In genomic region chr22:26672060-26672471, GRCh38 we compare ENCODE assay signal across 8 cellular contexts. TPM values are rescaled to one million over a fixed set of nuclear protein-coding genes. Genes with fewer than 3 reads are reported as not detected.
DNase-seq lines count a peak whose midpoint lies in the region; ATAC-seq and TF ChIP-seq lines count a peak whose summit lies in the region.

No MANE protein-coding gene starts in this region.

- CTCF ChIA-PET in CD8-positive, alpha-beta memory T cell (lab: Charles Lee): interaction anchor here (1.3 kb wide), 1 partner anchor 9 kb away, joined by 3 read pairs; no protein-coding TSS in a partner anchor

- H3K4ac ChIP-seq in H9 (ENCODE audit: low read depth, low read length): no peak overlapping the region

- H4K91ac ChIP-seq in H9 (ENCODE audit: insufficient read length, low read depth, low read length): no peak overlapping the region

- no peak overlapping the region for H3K56ac ChIP-seq in H9 (ENCODE audit: insufficient read length, low read depth, low read length)

- DNase-seq in CD8-positive, alpha-beta memory T cell: peak in 2 of 5 donors; percentile 36 to 58
- DNase-seq in H9: no peak
- DNase-seq in esophagus muscularis mucosa (ENCODE audit: extremely low spot score): no peak
- no peak for DNase-seq in retinal pigment epithelial cell (ENCODE audit: low read depth)
- DNase-seq in medulla oblongata (ENCODE audit: extremely low spot score): no peak
- no peak for DNase-seq in DMS79 treated with DMSO at 0.1 percent for 48 hours (lab: John Stamatoyannopoulos, UW)

- no peak for TF ChIP-seq EP300 in esophagus muscularis mucosa (IDR thresholded peaks at IDR 0.05)

- H3K27me3 ChIP-seq in CD8-positive, alpha-beta memory T cell (ENCODE audit: insufficient read depth, low read length, poor library complexity, severe bottlenecking): no peaks in the 10 kb centered on the region
- H3K27me3 ChIP-seq in H9 (ENCODE audit: insufficient read depth, low read length) (no peaks in the 10 kb centered on the region), SU-DHL-6 (ENCODE audit: low read length) (no peaks in the 10 kb centered on the region), esophagus muscularis mucosa (peaks cover 0 to 17% (median 0%) of the 10 kb centered on the region in 4 donors)

- H2BK120ac ChIP-seq in H9 (ENCODE audit: low read depth, low read length, poor library complexity, severe bottlenecking): no peak overlapping the region

- peak overlapping the region; percentile 53 for H3K4me3 ChIP-seq in CD8-positive, alpha-beta memory T cell (ENCODE audit: low read length)
- H3K4me3 ChIP-seq in SU-DHL-6 (ENCODE audit: insufficient read depth, low read length, poor library complexity, severe bottlenecking): peak overlapping the region; percentile 23
- H3K4me3 ChIP-seq in esophagus muscularis mucosa: peak overlapping the region; percentile 63 to 74 (median 72)
- H3K4me3 ChIP-seq in retinal pigment epithelial cell (ENCODE audit: low read length): peak overlapping the region; percentile 82

- H3K18ac ChIP-seq in H9 (ENCODE audit: insufficient read length, low read depth, low read length): no peak overlapping the region

- H2BK5ac ChIP-seq in H9 (ENCODE audit: insufficient read length, low read length): no peak overlapping the region

- H2BK20ac ChIP-seq in H9 (ENCODE audit: low read depth, low read length, poor library complexity, severe bottlenecking): no peak overlapping the region

- WGBS in H9 (ENCODE audit: extremely low coverage, insufficient read length, low lambda C conversion rate): no CpG with 5 or more reads among the region's 8 CpGs
- 91% methylated on average over 8 of the region's 8 CpGs for WGBS in esophagus muscularis mucosa

- no peak overlapping the region for H3K9ac ChIP-seq in H9 (ENCODE audit: extremely low read depth, insufficient read length, low read length)
- peak overlapping the region; percentile 83 for H3K9ac ChIP-seq in SU-DHL-6 (ENCODE audit: low read length)

- peak overlapping the region; percentile 93 to 100 (median 98) for H3K27ac Mint-ChIP-seq in CD8-positive, alpha-beta memory T cell
- peak overlapping the region; percentile 95 to 98 (median 95); a peak in 6 of 7 replicates for H3K27ac Mint-ChIP-seq in H9

- intact Hi-C loops in esophagus muscularis mucosa (cut with DNase I): no loop called here

- no peak overlapping the region for H2BK15ac ChIP-seq in H9 (ENCODE audit: low read depth, low read length)

- H3K23ac ChIP-seq in H9 (ENCODE audit: insufficient read length, low read depth, low read length): no peak overlapping the region

- no peaks in the 10 kb centered on the region for H3K9me2 ChIP-seq in SU-DHL-6 (replicated peaks; ENCODE audit: insufficient read depth, low read length)

- H3T11ph ChIP-seq in H9 (ENCODE audit: low read length): no peak overlapping the region

- H3K4me2 ChIP-seq in H9 (ENCODE audit: insufficient read depth, insufficient read length, low read length) (peak overlapping the region; percentile 64), SU-DHL-6 (ENCODE audit: low read depth, low read length, poor library complexity, severe bottlenecking) (peak overlapping the region; percentile 96)

- TF ChIP-seq CTCF in H9 (conservative IDR thresholded peaks at IDR 0.05): no peak
- no peak for TF ChIP-seq CTCF in SU-DHL-6 (IDR thresholded peaks at IDR 0.05; ENCODE audit: insufficient read depth, low read length, poor library complexity, severe bottlenecking)
- no peak for TF ChIP-seq CTCF in esophagus muscularis mucosa (IDR thresholded peaks at IDR 0.05)
- no peak for TF ChIP-seq CTCF in retinal pigment epithelial cell (conservative IDR thresholded peaks at IDR 0.05; ENCODE audit: low read depth, low read length)

- peak overlapping the region; percentile 95 to 98 (median 98) for H3K4me3 Mint-ChIP-seq in CD8-positive, alpha-beta memory T cell
- peak overlapping the region; percentile 82 to 87 for H3K4me3 Mint-ChIP-seq in H9

- H4K20me1 ChIP-seq in H9 (ENCODE audit: control insufficient read depth, insufficient read depth, insufficient read length): no peaks in the 10 kb centered on the region
- no peaks in the 10 kb centered on the region for H4K20me1 ChIP-seq in SU-DHL-6 (ENCODE audit: low read depth, low read length)

- no peak overlapping the region for H4K8ac ChIP-seq in H9 (replicated peaks; ENCODE audit: insufficient read length, low read depth, low read length)

- TF ChIP-seq POLR2A in esophagus muscularis mucosa (IDR thresholded peaks at IDR 0.05; ENCODE audit: low read depth): no peak

- H3K36me3 ChIP-seq in CD8-positive, alpha-beta memory T cell (ENCODE audit: insufficient read depth, low read length): no peaks in the 10 kb centered on the region
- H3K36me3 ChIP-seq in SU-DHL-6 (ENCODE audit: low read length) (no peaks in the 10 kb centered on the region), esophagus muscularis mucosa (no peaks in the 10 kb centered on the region)

- H3K27me3 Mint-ChIP-seq in CD8-positive, alpha-beta memory T cell: no peaks in the 10 kb centered on the region
- no peaks in the 10 kb centered on the region for H3K27me3 Mint-ChIP-seq in H9 (ENCODE audit: low read depth)

- H3K27ac ChIP-seq in CD8-positive, alpha-beta memory T cell (ENCODE audit: low read depth, low read length): peak overlapping the region; percentile 91
- H3K27ac ChIP-seq in H9 (ENCODE audit: insufficient read length, low read depth, low read length) (peak overlapping the region; percentile 47), SU-DHL-6 (ENCODE audit: low read depth, low read length) (peak overlapping the region; percentile 93), esophagus muscularis mucosa (replicated peaks in 1 of 4) (peak overlapping the region; percentile 88 to 98 (median 91))

- H2AK5ac ChIP-seq in H9 (ENCODE audit: insufficient read length, low read length): no peak overlapping the region

- H3K23me2 ChIP-seq in H9 (ENCODE audit: insufficient read length, low read depth, low read length, poor library complexity, severe bottlenecking): peaks cover 8% of the 10 kb centered on the region

- H3K9me3 ChIP-seq in CD8-positive, alpha-beta memory T cell (ENCODE audit: low read length): no peaks in the 10 kb centered on the region
- no peaks in the 10 kb centered on the region for H3K9me3 ChIP-seq in H9 (ENCODE audit: control insufficient read depth, low read depth, low read length)
- H3K9me3 ChIP-seq in SU-DHL-6 (ENCODE audit: insufficient read depth, low read length): no peaks in the 10 kb centered on the region
- no peaks in the 10 kb centered on the region for H3K9me3 ChIP-seq in esophagus muscularis mucosa

- H3F3A ChIP-seq in SU-DHL-6 (ENCODE audit: insufficient read depth): peaks cover 37% of the 10 kb centered on the region

- no peaks in the 10 kb centered on the region for H3K79me1 ChIP-seq in H9 (ENCODE audit: insufficient read depth, low read depth, low read length, poor library complexity, severe bottlenecking)

- H2BK12ac ChIP-seq in H9 (ENCODE audit: insufficient read length, low read depth, low read length): no peak overlapping the region

- peaks cover 76 to 92% (median 79%) of the 10 kb centered on the region in 3 donors for H3K4me1 Mint-ChIP-seq in CD8-positive, alpha-beta memory T cell
- H3K4me1 Mint-ChIP-seq in H9: peaks cover 50 to 74% of the 10 kb centered on the region in 2 experiments

- no peak overlapping the region; the same call in 1 of the 2 replicates for H3K14ac ChIP-seq in H9 (ENCODE audit: insufficient read depth, low read length)

- H3K4me1 ChIP-seq in CD8-positive, alpha-beta memory T cell (ENCODE audit: insufficient read depth, low read length): peaks cover 75% of the 10 kb centered on the region
- peaks cover 7% of the 10 kb centered on the region; the same call in 1 of the 2 replicates for H3K4me1 ChIP-seq in H9 (ENCODE audit: insufficient read depth, low read length)
- peaks cover 20 to 38% (median 28%) of the 10 kb centered on the region in 4 donors for H3K4me1 ChIP-seq in esophagus muscularis mucosa

- H2AFZ ChIP-seq in H9 (ENCODE audit: low read length) (no peak overlapping the region), SU-DHL-6 (ENCODE audit: low read depth, low read length, severe bottlenecking) (peak overlapping the region; percentile 25)

- POLR2A ChIA-PET in CD8-positive, alpha-beta memory T cell (lab: Charles Lee): interaction anchor here (0.7 to 5.0 kb wide), 8 partner anchors 13 to 308 kb away, joined by 3 to 34 read pairs (median 6); partner anchors contain the start of genes HPS4, MIAT, SRRD and TFIP11

- no peak overlapping the region for H4K5ac ChIP-seq in H9 (ENCODE audit: insufficient read length, low read depth, low read length)

- H3K36me3 Mint-ChIP-seq in CD8-positive, alpha-beta memory T cell: peaks cover 0 to 40% (median 12%) of the 10 kb centered on the region in 3 donors
- peaks cover 26 to 43% (median 38%) of the 10 kb centered on the region in 3 experiments; a peak in 6 of 7 replicates for H3K36me3 Mint-ChIP-seq in H9 (ENCODE audit: insufficient read depth in 1 of 3, low read depth in 3 of 3)

- no peaks in the 10 kb centered on the region for H3K9me3 Mint-ChIP-seq in CD8-positive, alpha-beta memory T cell
- H3K9me3 Mint-ChIP-seq in H9: no peaks in the 10 kb centered on the region

- ATAC-seq in HG03571 (IDR thresholded peaks at IDR 0.05; ENCODE audit: unreplicated experiment): no peak

- H3K79me2 ChIP-seq in H9 (ENCODE audit: insufficient read depth, low read length) (no peaks in the 10 kb centered on the region), SU-DHL-6 (ENCODE audit: insufficient read depth, low read length) (peaks cover 36% of the 10 kb centered on the region)

RNA-seq across cellular contexts. Expression of gene MIAT, which starts 14.7 kb away (rescaled TPM):
- total RNA-seq in CD8-positive, alpha-beta memory T cell: 10 to 100 TPM; 52.2 to 57.5 TPM
- polyA plus RNA-seq in CD8-positive, alpha-beta memory T cell: 3.9 TPM
- total RNA-seq in H9 (2021): 77.0 and 85.6 TPM in 2 replicates
- total RNA-seq in esophagus muscularis mucosa: 1 to 10 TPM in 1 of 4 donors, under 1 TPM in 3; 0.19 to 1.2 (median 0.38) TPM

RNA-seq across cellular contexts. Expression of gene CRYBA4, which starts 50.3 kb away (rescaled TPM):
- total RNA-seq in CD8-positive, alpha-beta memory T cell: not detected
- polyA plus RNA-seq in CD8-positive, alpha-beta memory T cell: not detected
- total RNA-seq in H9 (2021) (0.37 and 0.52 TPM in 2 replicates), esophagus muscularis mucosa (not detected)

RNA-seq across cellular contexts. Expression of gene CRYBB1, which starts 54.2 kb away (rescaled TPM):
- not detected for total RNA-seq in CD8-positive, alpha-beta memory T cell
- not detected for polyA plus RNA-seq in CD8-positive, alpha-beta memory T cell
- total RNA-seq in H9 (2021) (4.3 and 5.4 TPM in 2 replicates), esophagus muscularis mucosa (under 1 TPM in 3 of 4 donors, not detected in 1; 0.33 to 0.86 (median 0.83) TPM)

Comparison
In these comparisons a context has a peak if more than half of its experiments do, and no peak if none do; other contexts are left out.
1. H3K4me3 ChIP-seq: peak in every context shown above with its lines; median percentile 82 in retinal pigment epithelial cell; 72 in esophagus muscularis mucosa; 53 in CD8-positive, alpha-beta memory T cell; 23 in SU-DHL-6.
2. RNA of gene MIAT, which starts 14.7 kb away (total RNA-seq): 77.0 to 85.6 TPM in H9 and 52.2 to 57.5 TPM in CD8-positive, alpha-beta memory T cell; 0.19 to 1.2 TPM in esophagus muscularis mucosa; every median in the first group is over 10 times any median in the second.
3. Peak in every context shown above with its lines, with median percentiles within 50 percentile points of each other: H3K27ac ChIP-seq.